Comparison of ENCODE assay signal across 12 cellular contexts in the genomic region with DNA sequence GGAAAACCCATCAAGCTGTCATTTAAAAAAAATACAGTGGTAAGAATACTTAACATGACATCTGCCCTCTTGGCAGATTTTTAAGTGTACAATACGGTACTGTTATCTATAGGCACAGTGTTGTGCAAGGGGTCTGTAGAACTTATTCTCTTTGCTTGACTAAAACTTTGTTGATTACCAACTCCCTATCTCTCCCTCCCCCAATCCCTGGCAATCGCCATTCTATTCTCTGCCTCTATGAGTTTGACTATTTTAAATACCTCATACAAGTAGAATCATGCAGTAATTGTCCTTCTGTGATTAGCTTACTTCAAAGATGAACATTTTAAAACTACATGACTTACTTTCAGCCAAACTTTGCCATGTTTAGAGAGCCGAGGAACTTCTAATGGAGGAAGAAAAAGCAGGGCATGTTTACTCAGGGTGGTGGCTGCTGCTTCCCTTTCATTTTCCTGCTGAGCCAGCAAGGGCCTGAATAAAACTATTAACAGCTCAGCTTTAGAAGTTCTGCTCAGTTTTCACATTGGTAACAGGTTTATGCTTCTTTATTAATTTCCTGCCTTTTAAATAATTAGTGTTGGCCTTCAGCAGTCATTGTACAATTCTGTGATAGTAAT.
A peak's percentile ranks its signal among the peaks of the same experiment; 100 is the strongest.
DNase-seq lines count a peak whose midpoint lies in the region; ATAC-seq, FAIRE-seq and TF ChIP-seq lines count a peak whose summit lies in the region.
"Had no signal": no experiment of that assay in that cellular context is flagged by ENCODE, and none has a peak within 500 bp of the region (broad histone marks: within the 10 kb centered on the region; RNA-seq: fewer than 3 reads in every experiment).

No MANE protein-coding gene starts in this region.

- H3K36me3 ChIP-seq in cardiac muscle cell (no peaks in the 10 kb centered on the region), mucosa of rectum (ENCODE audit: control insufficient read depth in 2 of 2, insufficient read depth in 2 of 2, low read length in 2 of 2) (no peaks in the 10 kb centered on the region)
- H3K36me3 ChIP-seq: sigmoid colon had no signal

- no peak overlapping the region for H3K4me3 ChIP-seq in cardiac muscle cell
- H3K4me3 ChIP-seq in mucosa of rectum (ENCODE audit: low read length in 2 of 2): peak overlapping the region in 1 of 2 donors; percentile 38
- H3K4me3 ChIP-seq in foreskin fibroblast (ENCODE audit: low read depth in 1 of 2, low read length in 2 of 2): no peak overlapping the region
- H3K4me3 ChIP-seq: sigmoid colon had no signal

- ATAC-seq in Right ventricle myocardium inferior: no peak
- ATAC-seq: activated T-helper 17 cell treated with anti-CD3 and anti-CD28 coated beads, Interleukin-2, amount 50 U/mL, for 72 hours had no signal

- no peaks in the 10 kb centered on the region for H3K27me3 ChIP-seq in cardiac muscle cell
- H3K27me3 ChIP-seq in mucosa of rectum (ENCODE audit: control insufficient read depth in 2 of 2, insufficient read depth in 2 of 2, low read length in 2 of 2): peaks cover 0 to 2% of the 10 kb centered on the region in 2 donors
- H3K27me3 ChIP-seq: sigmoid colon had no signal

- DNase-seq in cardiac muscle cell (ENCODE audit: low read depth in 1 of 2, low spot score in 1 of 2) (peak in 1 of 2 donors; percentile 64), Right ventricle myocardium inferior (ENCODE audit: missing footprints) (no peak), epithelial cell of prostate (ENCODE audit: low read depth, low spot score) (no peak), foreskin fibroblast (no peak), hypothalamus (lab: John Stamatoyannopoulos, UW) (no peak), NCI-H1436 treated with DMSO at 0.1 percent for 48 hours (lab: John Stamatoyannopoulos, UW) (no peak), D721Med (ENCODE audit: insufficient read length, low spot score) (no peak)
- DNase-seq: effector memory CD4-positive, alpha-beta T cell; NCI-H1105; sigmoid colon had no signal

- intact Hi-C loops in Right ventricle myocardium inferior (cut with DNase I): no loop called here

- H3K4me1 ChIP-seq in cardiac muscle cell (ENCODE audit: low read depth): peaks cover 16% of the 10 kb centered on the region
- H3K4me1 ChIP-seq in mucosa of rectum (ENCODE audit: control insufficient read depth in 2 of 2, insufficient read depth in 2 of 2, low read length in 2 of 2): peaks cover 16 to 19% of the 10 kb centered on the region in 2 donors
- H3K4me1 ChIP-seq: sigmoid colon had no signal

- peak overlapping the region; percentile 87 for H3K27ac ChIP-seq in cardiac muscle cell
- peak overlapping the region; percentile 64 for H3K27ac ChIP-seq in epithelial cell of prostate
- peak overlapping the region; percentile 75 to 85 for H3K27ac ChIP-seq in mucosa of rectum (ENCODE audit: low read depth in 2 of 2, low read length in 2 of 2)

- TF ChIP-seq CTCF in cardiac muscle cell (IDR thresholded peaks at IDR 0.05; ENCODE audit: low read depth, low read length) (no peak), foreskin fibroblast (IDR thresholded peaks at IDR 0.05; ENCODE audit: low read depth, low read length) (no peak), D721Med (IDR thresholded peaks at IDR 0.05; ENCODE audit: insufficient read depth, missing control alignments) (no peak)

- peak overlapping the region in 1 of 2 donors; percentile 9 for H3K9ac ChIP-seq in mucosa of rectum (ENCODE audit: low read depth in 1 of 2, low read length in 2 of 2)

- FAIRE-seq in D721Med (lab: Jason Lieb, UNC): no peak

- no peaks in the 10 kb centered on the region for H3K9me3 ChIP-seq in cardiac muscle cell (ENCODE audit: low read depth)
- no peaks in the 10 kb centered on the region for H3K9me3 ChIP-seq in mucosa of rectum (ENCODE audit: control insufficient read depth in 2 of 2, low read length in 2 of 2)
- H3K9me3 ChIP-seq: sigmoid colon had no signal
